14 cellular contexts compared by ENCODE assay signal in genomic region chr22:43148581-43148980, GRCh38. TPM values are rescaled to one million over a fixed set of nuclear protein-coding genes. Genes with fewer than 3 reads are reported as not detected.
A peak's percentile ranks its signal among the peaks of the same experiment; 100 is the strongest.
DNase-seq lines count a peak whose midpoint lies in the region; ATAC-seq, FAIRE-seq and TF ChIP-seq lines count a peak whose summit lies in the region.
"Had no signal": no experiment of that assay in that cellular context is flagged by ENCODE, and none has a peak within 500 bp of the region (broad histone marks: within the 10 kb centered on the region; RNA-seq: fewer than 3 reads in every experiment).

No MANE protein-coding gene starts in this region.

- H3K4me1 ChIP-seq in Loucy (ENCODE audit: insufficient read depth, low read length, poor library complexity, severe bottlenecking), result peaks cover 36% of the 10 kb centered on the region

- no peaks in the 10 kb centered on the region for H3K9me3 Mint-ChIP-seq in CD4-positive, alpha-beta T cell
- H3K9me3 Mint-ChIP-seq in activated CD8-positive, alpha-beta T cell treated with anti-CD3 and anti-CD28 coated beads for 36 hours, result no peaks in the 10 kb centered on the region
- H3K9me3 Mint-ChIP-seq in naive B cell, result no peaks in the 10 kb centered on the region

- H3K4me3 Mint-ChIP-seq in CD4-positive, alpha-beta T cell, result peak overlapping the region; percentile 60
- H3K4me3 Mint-ChIP-seq in activated CD8-positive, alpha-beta T cell treated with anti-CD3 and anti-CD28 coated beads for 36 hours, result no peak overlapping the region
- peak overlapping the region; percentile 30 to 79 (median 60) for H3K4me3 Mint-ChIP-seq in naive B cell

- no peak for FAIRE-seq in HTR-8/SVneo (lab: Jason Lieb, UNC)

- ATAC-seq in CD4-positive, alpha-beta T cell (ENCODE audit: poor library complexity), result no peak
- no peak for ATAC-seq in activated CD8-positive, alpha-beta T cell treated with anti-CD3 and anti-CD28 coated beads for 36 hours
- ATAC-seq in naive B cell (ENCODE audit: low read depth in 2 of 2) (no peak), HG02885 (IDR thresholded peaks at IDR 0.05; ENCODE audit: poor library complexity, unreplicated experiment) (no peak)

- no peak for TF ChIP-seq CTCF in CD4-positive, alpha-beta T cell (IDR thresholded peaks at IDR 0.05)
- no peak for TF ChIP-seq CTCF in Loucy (conservative IDR thresholded peaks at IDR 0.05; ENCODE audit: low read length)
- TF ChIP-seq CTCF in activated CD8-positive, alpha-beta T cell treated with anti-CD3 and anti-CD28 coated beads for 36 hours (IDR thresholded peaks at IDR 0.05), result no peak

- peak overlapping the region; percentile 87 for H2AFZ ChIP-seq in Loucy (ENCODE audit: low read length)

- no peaks in the 10 kb centered on the region for H3K27me3 Mint-ChIP-seq in CD4-positive, alpha-beta T cell
- H3K27me3 Mint-ChIP-seq in activated CD8-positive, alpha-beta T cell treated with anti-CD3 and anti-CD28 coated beads for 36 hours, result no peaks in the 10 kb centered on the region
- no peaks in the 10 kb centered on the region for H3K27me3 Mint-ChIP-seq in naive B cell

- H3K4me2 ChIP-seq in Loucy (ENCODE audit: low read depth, low read length, poor library complexity, severe bottlenecking), result peak overlapping the region; percentile 62

- no peaks in the 10 kb centered on the region for H3K9me2 ChIP-seq in Loucy (replicated peaks; ENCODE audit: low read depth, low read length)

- peak overlapping the region; percentile 69 for H3K27ac Mint-ChIP-seq in CD4-positive, alpha-beta T cell
- no peak overlapping the region for H3K27ac Mint-ChIP-seq in activated CD8-positive, alpha-beta T cell treated with anti-CD3 and anti-CD28 coated beads for 36 hours
- peak overlapping the region in 3 of 6 donors; percentile 64 to 92 (median 88) for H3K27ac Mint-ChIP-seq in naive B cell

- peaks cover 17% of the 10 kb centered on the region for H3K79me2 ChIP-seq in Loucy (ENCODE audit: insufficient read depth, low read length)

- H3K36me3 Mint-ChIP-seq in CD4-positive, alpha-beta T cell (ENCODE audit: low read depth), result peaks cover 4% of the 10 kb centered on the region
- no peaks in the 10 kb centered on the region for H3K36me3 Mint-ChIP-seq in activated CD8-positive, alpha-beta T cell treated with anti-CD3 and anti-CD28 coated beads for 36 hours (ENCODE audit: low read depth)
- H3K36me3 Mint-ChIP-seq in naive B cell, result no peaks in the 10 kb centered on the region

- H3K36me3 ChIP-seq in Loucy (ENCODE audit: insufficient read depth, low read length), result no peaks in the 10 kb centered on the region
- H3K36me3 ChIP-seq: WERI-Rb-1 had no signal

- POLR2A ChIA-PET in CD4-positive, alpha-beta T cell (lab: Charles Lee), result interaction anchor here (1.0 kb wide), 1 partner anchor 39 kb away, joined by 5 read pairs; no protein-coding TSS in a partner anchor
- POLR2A ChIA-PET in activated CD8-positive, alpha-beta T cell treated with anti-CD3 and anti-CD28 coated beads for 36 hours (lab: Charles Lee), result no interaction called here

- CTCF ChIA-PET in CD4-positive, alpha-beta T cell (lab: Charles Lee), result no interaction called here
- CTCF ChIA-PET in activated CD8-positive, alpha-beta T cell treated with anti-CD3 and anti-CD28 coated beads for 36 hours (lab: Charles Lee), result no interaction called here

- H3K9ac ChIP-seq in Loucy (ENCODE audit: low read depth, low read length, poor library complexity, severe bottlenecking), result peak overlapping the region; percentile 63

- H3K9me3 ChIP-seq in CD4-positive, alpha-beta T cell (ENCODE audit: control insufficient read depth, low read length), result no peaks in the 10 kb centered on the region
- no peaks in the 10 kb centered on the region for H3K9me3 ChIP-seq in Loucy (ENCODE audit: insufficient read depth, low read depth, low read length)
- H3K9me3 ChIP-seq: testis had no signal

- H3K4me3 ChIP-seq in Loucy (ENCODE audit: low read length, poor library complexity, severe bottlenecking), result peak overlapping the region; percentile 17
- H3K4me3 ChIP-seq: testis had no signal

- H3F3A ChIP-seq in Loucy (ENCODE audit: low read depth), result no peaks in the 10 kb centered on the region

- DNase-seq in CD4-positive, alpha-beta T cell, result no peak
- peak; percentile 27 for DNase-seq in activated CD8-positive, alpha-beta T cell treated with anti-CD3 and anti-CD28 coated beads for 36 hours
- DNase-seq in naive B cell, result no peak
- no peak for DNase-seq in HTR-8/SVneo (ENCODE audit: insufficient read length, low spot score)
- DNase-seq in glomerular visceral epithelial cell (ENCODE audit: extremely low spot score), result no peak
- no peak for DNase-seq in OCI-M1 (lab: John Stamatoyannopoulos, UW)
- DNase-seq: central memory CD4-positive, alpha-beta T cell; DMS153; glutamatergic neuron; NCI-H2171; testis; WERI-Rb-1 had no signal

- H4K20me1 ChIP-seq in Loucy (ENCODE audit: insufficient read depth, low read length, poor library complexity, severe bottlenecking), result no peaks in the 10 kb centered on the region

- H3K27ac ChIP-seq in CD4-positive, alpha-beta T cell (ENCODE audit: low read depth, low read length), result no peak overlapping the region
- H3K27ac ChIP-seq: testis, WERI-Rb-1 had no signal

- H3K4me1 Mint-ChIP-seq in CD4-positive, alpha-beta T cell (ENCODE audit: low read depth), result peaks cover 35% of the 10 kb centered on the region
- peaks cover 20% of the 10 kb centered on the region for H3K4me1 Mint-ChIP-seq in activated CD8-positive, alpha-beta T cell treated with anti-CD3 and anti-CD28 coated beads for 36 hours (ENCODE audit: low read depth)
- H3K4me1 Mint-ChIP-seq in naive B cell, result peaks cover 43 to 59% (median 54%) of the 10 kb centered on the region in 3 donors

- H3K27me3 ChIP-seq in CD4-positive, alpha-beta T cell (ENCODE audit: control insufficient read depth, insufficient read depth, low read length), result no peaks in the 10 kb centered on the region
- no peaks in the 10 kb centered on the region for H3K27me3 ChIP-seq in Loucy (ENCODE audit: insufficient read depth, low read length, poor library complexity, severe bottlenecking)
- H3K27me3 ChIP-seq: testis had no signal

- intact Hi-C loops in CD4-positive, alpha-beta T cell (cut with DNase I, micrococcal nuclease), result loop anchor here in 1 of 2 experiments (10.0 kb wide), 1 partner anchor 134 kb away; the partner anchor contains the start of gene PACSIN2
- intact Hi-C loops in activated CD8-positive, alpha-beta T cell treated with anti-CD3 and anti-CD28 coated beads for 36 hours (cut with micrococcal nuclease), result no loop called here

RNA-seq across cellular contexts. Expression of gene TSPO, which starts 2.8 kb away (rescaled TPM):
- total RNA-seq in CD4-positive, alpha-beta T cell, result 10 to 100 TPM; 43.8 to 45.6 TPM
- total RNA-seq in activated CD8-positive, alpha-beta T cell treated with anti-CD3 and anti-CD28 coated beads for 36 hours, result 100 to 1,000 TPM in 1 of 2 experiments, 10 to 100 TPM in 1; 94.8 to 103 TPM
- polyA plus RNA-seq in naive B cell (ENCODE audit: low read depth in 6 of 6), result 100 to 1,000 TPM; 247 to 323 (median 288) TPM

RNA-seq across cellular contexts. Expression of gene MCAT, which starts 5.4 kb away (rescaled TPM):
- total RNA-seq in CD4-positive, alpha-beta T cell, result 10 to 100 TPM; 16.1 to 18.0 TPM
- 10 to 100 TPM; 14.8 to 15.0 TPM for total RNA-seq in activated CD8-positive, alpha-beta T cell treated with anti-CD3 and anti-CD28 coated beads for 36 hours
- polyA plus RNA-seq in naive B cell (ENCODE audit: low read depth in 6 of 6), result 10 to 100 TPM in 1 of 6 donors, 1 to 10 TPM in 5; 6.1 to 11.4 (median 7.6) TPM

RNA-seq across cellular contexts. Expression of gene BIK, which starts 38.0 kb away (rescaled TPM):
- total RNA-seq in CD4-positive, alpha-beta T cell, result 1 to 10 TPM; 1.6 to 2.1 TPM
- 1 to 10 TPM; 2.5 to 3.3 TPM for total RNA-seq in activated CD8-positive, alpha-beta T cell treated with anti-CD3 and anti-CD28 coated beads for 36 hours
- under 1 TPM in 3 of 6 donors, not detected in 3; 0.49 to 0.86 (median 0.78) TPM for polyA plus RNA-seq in naive B cell (ENCODE audit: low read depth in 6 of 6)

RNA-seq across cellular contexts. Expression of gene TTLL12, which starts 38.4 kb away (rescaled TPM):
- total RNA-seq in CD4-positive, alpha-beta T cell, result 1 to 10 TPM; 5.0 to 6.6 TPM
- total RNA-seq in activated CD8-positive, alpha-beta T cell treated with anti-CD3 and anti-CD28 coated beads for 36 hours, result 10 to 100 TPM; 83.5 to 86.0 TPM
- polyA plus RNA-seq in naive B cell (ENCODE audit: low read depth in 6 of 6), result 10 to 100 TPM in 5 of 6 donors, 1 to 10 TPM in 1; 6.8 to 15.9 (median 11.6) TPM

RNA-seq across cellular contexts. Expression of gene TTLL1, which starts 59.4 kb away (rescaled TPM):
- total RNA-seq in CD4-positive, alpha-beta T cell, result 1 to 10 TPM; 2.6 to 2.8 TPM
- 1 to 10 TPM; 4.2 to 6.0 TPM for total RNA-seq in activated CD8-positive, alpha-beta T cell treated with anti-CD3 and anti-CD28 coated beads for 36 hours
- polyA plus RNA-seq in naive B cell (ENCODE audit: low read depth in 6 of 6), result 1 to 10 TPM in 5 of 6 donors, under 1 TPM in 1; 0.60 to 4.1 (median 2.7) TPM
